4 cellular contexts compared by ENCODE assay signal in the genomic region with DNA sequence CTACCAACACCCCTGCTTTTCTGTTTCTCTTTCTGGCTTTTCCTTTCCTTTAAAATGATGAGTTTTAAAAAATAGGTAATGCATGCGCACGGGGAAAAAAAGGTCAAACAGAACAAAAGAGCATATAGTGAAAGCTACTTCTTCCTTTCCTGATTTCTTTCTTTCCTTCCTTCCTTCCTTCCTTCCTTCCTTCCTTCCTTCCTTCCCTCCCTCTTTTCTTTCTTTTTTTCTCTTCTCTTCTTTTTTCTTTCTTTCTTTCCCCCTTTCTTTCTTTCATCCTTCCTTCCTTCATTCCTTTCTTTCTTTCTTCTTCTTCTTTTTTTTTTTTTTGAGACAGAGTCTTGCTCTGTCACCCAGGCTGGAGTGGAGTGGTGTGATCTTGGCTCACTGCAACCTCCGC. TPM values are rescaled to one million over a fixed set of nuclear protein-coding genes. Genes with fewer than 3 reads are reported as not detected.
"Had no signal": no experiment of that assay in that cellular context is flagged by ENCODE, and none has a peak within 500 bp of the region (broad histone marks: within the 10 kb centered on the region; RNA-seq: fewer than 3 reads in every experiment).

No MANE protein-coding gene starts in this region.

RNA-seq across cellular contexts. Expression of a gene that starts 35.5 kb away (rescaled TPM):
- total RNA-seq: M059J, PC-3, Right ventricle myocardium superior, SJSA1 had no signal

RNA-seq across cellular contexts. Expression of a gene that starts 42.2 kb away (rescaled TPM):
- total RNA-seq: M059J, PC-3, Right ventricle myocardium superior, SJSA1 had no signal
